In the genomic region with DNA sequence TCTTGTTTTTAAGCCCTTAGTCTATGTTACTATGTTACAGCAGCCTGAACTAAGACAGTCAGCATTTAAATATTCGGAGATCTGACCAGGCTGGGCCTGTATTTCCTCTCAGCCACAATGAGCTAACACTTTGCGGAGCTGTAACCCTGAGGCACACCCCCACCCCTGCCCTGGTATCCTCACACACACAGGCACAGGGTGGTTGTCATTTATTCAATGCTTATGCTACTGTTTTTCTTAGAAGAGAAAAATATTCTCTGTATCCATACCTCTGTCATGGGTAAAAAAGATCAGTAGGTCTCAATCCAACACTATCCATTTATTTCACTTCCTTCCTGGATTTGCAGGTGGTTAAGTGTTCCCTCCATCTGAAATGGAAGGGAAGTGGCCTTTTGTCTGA, we compare ENCODE assay signal across 16 cellular contexts.
DNase-seq lines count a peak whose midpoint lies in the region; ATAC-seq and TF ChIP-seq lines count a peak whose summit lies in the region.
"Had no signal": no experiment of that assay in that cellular context is flagged by ENCODE, and none has a peak within 500 bp of the region (broad histone marks: within the 10 kb centered on the region; RNA-seq: fewer than 3 reads in every experiment).

No MANE protein-coding gene starts in this region.

- H3K36me3 ChIP-seq in mesenchymal stem cell (ENCODE audit: control insufficient read depth in 1 of 2, insufficient read depth in 2 of 2, low read depth in 1 of 2, low read length in 2 of 2): no peaks in the 10 kb centered on the region
- H3K36me3 ChIP-seq: suprapubic skin had no signal

- no peak overlapping the region for H3K4me2 ChIP-seq in mesenchymal stem cell (ENCODE audit: low read length, poor library complexity, severe bottlenecking)

- no peak overlapping the region for H3K4me3 ChIP-seq in mesenchymal stem cell (ENCODE audit: insufficient read depth in 1 of 2, low read depth in 1 of 2, low read length in 2 of 2)
- H3K4me3 ChIP-seq: suprapubic skin had no signal

- no peak overlapping the region for H3K23ac ChIP-seq in mesenchymal stem cell (ENCODE audit: low read length in 2 of 2)

- H3K9ac ChIP-seq in mesenchymal stem cell (ENCODE audit: low read length): no peak overlapping the region

- no peaks in the 10 kb centered on the region for H3K79me1 ChIP-seq in mesenchymal stem cell (replicated peaks; ENCODE audit: low read length, poor library complexity, severe bottlenecking)

- no peaks in the 10 kb centered on the region for H3K9me3 ChIP-seq in mesenchymal stem cell (ENCODE audit: control insufficient read depth, low read length)
- H3K9me3 ChIP-seq: suprapubic skin had no signal

- H2BK5ac ChIP-seq in mesenchymal stem cell (ENCODE audit: low read depth, low read length, poor library complexity, severe bottlenecking): no peak overlapping the region

- TF ChIP-seq CTCF in HFFc6 (IDR thresholded peaks at IDR 0.05): no peak

- no peaks in the 10 kb centered on the region for H3K36me3 Mint-ChIP-seq in HFFc6 (ENCODE audit: low read depth)
- H3K36me3 Mint-ChIP-seq: activated naive CD4-positive, alpha-beta T cell treated with anti-CD3 and anti-CD28 coated beads, Interleukin-2, amount 10 ng/mL, durations not matched to agents 7 days and 5 days; CD8-positive, alpha-beta memory T cell had no signal

- peaks cover 6% of the 10 kb centered on the region for H3K4me1 ChIP-seq in mesenchymal stem cell (ENCODE audit: control insufficient read depth, insufficient read depth, low read depth, low read length)

- H3K18ac ChIP-seq in mesenchymal stem cell (ENCODE audit: low read depth in 1 of 2, low read length in 2 of 2): peak overlapping the region in 1 of 2 experiments; percentile 60

- DNase-seq in NCI-H510A treated with DMSO at 0.1 percent for 48 hours (lab: John Stamatoyannopoulos, UW) (peak; percentile 18), NCI-H510A (lab: John Stamatoyannopoulos, UW) (no peak), dermis blood vessel endothelial cell (peak; percentile 66), mesenchymal stem cell (peak; percentile 66), KG1 (lab: John Stamatoyannopoulos, UW) (no peak), HFFc6 (no peak)
- DNase-seq: activated CD8-positive, alpha-beta memory T cell treated with anti-CD3 and anti-CD28 coated beads, Interleukin-2, amount 50 U/mL, for 48 hours; activated naive CD4-positive, alpha-beta T cell treated with anti-CD3 and anti-CD28 coated beads, Interleukin-2, amount 10 ng/mL, durations not matched to agents 7 days and 5 days; CD8-positive, alpha-beta memory T cell; GDM1; NCI-H2081; NK-92 treated with Interleukin-12 subunit alpha and Interleukin-12 subunit beta, amount 100 ng/mL, for 24 hours; T-helper 2 cell had no signal

- ATAC-seq in HG03097 (IDR thresholded peaks at IDR 0.05; ENCODE audit: low FRiP score, unreplicated experiment): no peak
- ATAC-seq in GM21723 (IDR thresholded peaks at IDR 0.05; ENCODE audit: unreplicated experiment): no peak

- H4K8ac ChIP-seq in mesenchymal stem cell (ENCODE audit: low read length): no peak overlapping the region

- H2AK5ac ChIP-seq in mesenchymal stem cell (ENCODE audit: low read length, severe bottlenecking): no peak overlapping the region

- H3K9me3 Mint-ChIP-seq in HFFc6: no peaks in the 10 kb centered on the region
- H3K9me3 Mint-ChIP-seq: activated naive CD4-positive, alpha-beta T cell treated with anti-CD3 and anti-CD28 coated beads, Interleukin-2, amount 10 ng/mL, durations not matched to agents 7 days and 5 days; CD8-positive, alpha-beta memory T cell had no signal

- no peak overlapping the region for H3K27ac Mint-ChIP-seq in HFFc6
- H3K27ac Mint-ChIP-seq: activated naive CD4-positive, alpha-beta T cell treated with anti-CD3 and anti-CD28 coated beads, Interleukin-2, amount 10 ng/mL, durations not matched to agents 7 days and 5 days; CD8-positive, alpha-beta memory T cell had no signal

- H2BK15ac ChIP-seq in mesenchymal stem cell (ENCODE audit: low read depth, poor library complexity, severe bottlenecking): no peak overlapping the region

- no peak overlapping the region for H3K4me3 Mint-ChIP-seq in HFFc6
- H3K4me3 Mint-ChIP-seq: activated naive CD4-positive, alpha-beta T cell treated with anti-CD3 and anti-CD28 coated beads, Interleukin-2, amount 10 ng/mL, durations not matched to agents 7 days and 5 days; CD8-positive, alpha-beta memory T cell had no signal

- peak overlapping the region; percentile 58 for H4K91ac ChIP-seq in mesenchymal stem cell (ENCODE audit: low read length)

- H3K14ac ChIP-seq in mesenchymal stem cell (ENCODE audit: low read length in 2 of 2): no peak overlapping the region

- no peak overlapping the region for H2BK120ac ChIP-seq in mesenchymal stem cell (ENCODE audit: low read depth, low read length)

- H3K27me3 Mint-ChIP-seq in HFFc6 (ENCODE audit: insufficient read depth): peaks cover 2% of the 10 kb centered on the region; the same call in 1 of the 2 replicates
- H3K27me3 Mint-ChIP-seq: activated naive CD4-positive, alpha-beta T cell treated with anti-CD3 and anti-CD28 coated beads, Interleukin-2, amount 10 ng/mL, durations not matched to agents 7 days and 5 days had no signal

- H2BK12ac ChIP-seq in mesenchymal stem cell (ENCODE audit: low read length in 2 of 2): peak overlapping the region in 1 of 2 experiments; percentile 87

- WGBS in mesenchymal stem cell: 20% methylated on average over 2 of the region's 2 CpGs

- peaks cover 11% of the 10 kb centered on the region for H3K4me1 Mint-ChIP-seq in HFFc6 (ENCODE audit: low read depth)
- H3K4me1 Mint-ChIP-seq: CD8-positive, alpha-beta memory T cell had no signal

- H3K27ac ChIP-seq in mesenchymal stem cell (ENCODE audit: low read length, poor library complexity, severe bottlenecking): no peak overlapping the region
- H3K27ac ChIP-seq: suprapubic skin had no signal

- H3K27me3 ChIP-seq in mesenchymal stem cell (ENCODE audit: control insufficient read depth in 1 of 2, insufficient read depth in 1 of 2, low read length in 2 of 2): no peaks in the 10 kb centered on the region
- H3K27me3 ChIP-seq: suprapubic skin had no signal

- H3K4ac ChIP-seq in mesenchymal stem cell (ENCODE audit: low read depth in 1 of 2, low read length in 2 of 2): no peak overlapping the region

- no peak overlapping the region for H2AFZ ChIP-seq in mesenchymal stem cell (ENCODE audit: low read depth, low read length)

Comparison
In these comparisons a context has a peak if more than half of its experiments do, and no peak if none do; other contexts are left out.
1. DNase-seq: peak in NCI-H510A treated with DMSO at 0.1 percent for 48 hours (single experiment), dermis blood vessel endothelial cell (single experiment) and mesenchymal stem cell (single experiment); none in NCI-H510A (single experiment), KG1 (single experiment) and HFFc6 (single experiment).